In genomic region chr6:30615219-30615957, GRCh38 we compare ENCODE assay signal across 8 cellular contexts. TPM values are rescaled to one million over a fixed set of nuclear protein-coding genes. Genes with fewer than 3 reads are reported as not detected.
DNase-seq lines count a peak whose midpoint lies in the region; ATAC-seq and TF ChIP-seq lines count a peak whose summit lies in the region.

No MANE protein-coding gene starts in this region.

- no peak for TF ChIP-seq CTCF in fibroblast of pulmonary artery (IDR thresholded peaks at IDR 0.05; ENCODE audit: low read length, missing control alignments)
- no peak for TF ChIP-seq CTCF in neural cell (IDR thresholded peaks at IDR 0.05; ENCODE audit: poor library complexity, severe bottlenecking)

- H3K9ac ChIP-seq in neural cell (ENCODE audit: low read length): peak overlapping the region; percentile 99

- H3K79me2 ChIP-seq in neural cell (replicated peaks; ENCODE audit: insufficient read depth, low read length): peaks cover 58% of the 10 kb centered on the region

- no peak for ATAC-seq in HG03135 (IDR thresholded peaks at IDR 0.05; ENCODE audit: unreplicated experiment)

- H2AFZ ChIP-seq in neural cell (ENCODE audit: low read depth, low read length): no peak overlapping the region

- H3K27ac ChIP-seq in neural cell (ENCODE audit: low read length): peak overlapping the region; percentile 100

- no peaks in the 10 kb centered on the region for H3K9me3 ChIP-seq in neural cell (ENCODE audit: low read length)

- peaks cover 59% of the 10 kb centered on the region for H3K4me1 Mint-ChIP-seq in activated T-helper 1 cell treated with anti-CD3 and anti-CD28 coated beads, Interleukin-12 subunit alpha, Interleukin-12 subunit beta, Interleukin-2, Interleukin-4 antibody, amounts not matched to agents 30 ng/mL and 10 ng/mL and 1 ng/mL, durations not matched to agents 14 hours and 24 hours and 36 hours (ENCODE audit: low read depth)

- H3K4me2 ChIP-seq in neural cell (ENCODE audit: low read length): peak overlapping the region; percentile 81

- no peak for TF ChIP-seq EP300 in neural cell (conservative IDR thresholded peaks at IDR 0.05; ENCODE audit: poor library complexity, severe bottlenecking)

- no peaks in the 10 kb centered on the region for H4K20me1 ChIP-seq in neural cell (ENCODE audit: insufficient read depth)

- H3K27me3 ChIP-seq in H7 (ENCODE audit: control insufficient read depth, insufficient read depth, low read length) (no peaks in the 10 kb centered on the region), neural cell (ENCODE audit: insufficient read depth, low read depth, low read length) (no peaks in the 10 kb centered on the region)

- peaks cover 8% of the 10 kb centered on the region for H3F3A ChIP-seq in neural cell (ENCODE audit: insufficient read depth, low read length, poor library complexity, severe bottlenecking)

- peaks cover 6% of the 10 kb centered on the region for H3K27me3 Mint-ChIP-seq in activated T-helper 1 cell treated with anti-CD3 and anti-CD28 coated beads, Interleukin-12 subunit alpha, Interleukin-12 subunit beta, Interleukin-2, Interleukin-4 antibody, amounts not matched to agents 30 ng/mL and 10 ng/mL and 1 ng/mL, durations not matched to agents 14 hours and 24 hours and 36 hours (ENCODE audit: insufficient read depth)

- H3K9me2 ChIP-seq in neural cell (ENCODE audit: insufficient read depth, low read length): no peaks in the 10 kb centered on the region

- peak overlapping the region; percentile 91 for H3K4me3 Mint-ChIP-seq in activated T-helper 1 cell treated with anti-CD3 and anti-CD28 coated beads, Interleukin-12 subunit alpha, Interleukin-12 subunit beta, Interleukin-2, Interleukin-4 antibody, amounts not matched to agents 30 ng/mL and 10 ng/mL and 1 ng/mL, durations not matched to agents 14 hours and 24 hours and 36 hours

- DNase-seq in AML-193 (lab: John Stamatoyannopoulos, UW): peak; percentile 60 to 67
- DNase-seq in H7: peak; percentile 68
- DNase-seq in NCI-H524 (lab: John Stamatoyannopoulos, UW): peak; percentile 77
- peak; percentile 17 for DNase-seq in activated T-helper 1 cell treated with anti-CD3 and anti-CD28 coated beads, Interleukin-12 subunit alpha, Interleukin-12 subunit beta, Interleukin-2, Interleukin-4 antibody, amounts not matched to agents 30 ng/mL and 10 ng/mL and 1 ng/mL, durations not matched to agents 14 hours and 24 hours and 36 hours (ENCODE audit: low spot score)
- DNase-seq in fibroblast of pulmonary artery (ENCODE audit: low read depth): peak; percentile 94
- DNase-seq in AG20443 (ENCODE audit: low spot score): no peak

- H3K4me3 ChIP-seq in H7 (ENCODE audit: insufficient read depth, low read depth, low read length) (peak overlapping the region; percentile 57), fibroblast of pulmonary artery (replicated peaks; ENCODE audit: low read depth, low read length) (peak overlapping the region; percentile 90), neural cell (ENCODE audit: low read length) (peak overlapping the region; percentile 83)

- intact Hi-C loops in activated T-helper 1 cell treated with anti-CD3 and anti-CD28 coated beads, Interleukin-12 subunit alpha, Interleukin-12 subunit beta, Interleukin-2, Interleukin-4 antibody, amounts not matched to agents 30 ng/mL and 10 ng/mL and 1 ng/mL, durations not matched to agents 14 hours and 24 hours and 36 hours (cut with micrococcal nuclease): loop anchor here (5.0 to 10.0 kb wide), 6 partner anchors 122 to 1249 kb away; partner anchors contain the start of genes DDR1, HLA-B, NEU1 and POLR1H

- H3K9me3 Mint-ChIP-seq in activated T-helper 1 cell treated with anti-CD3 and anti-CD28 coated beads, Interleukin-12 subunit alpha, Interleukin-12 subunit beta, Interleukin-2, Interleukin-4 antibody, amounts not matched to agents 30 ng/mL and 10 ng/mL and 1 ng/mL, durations not matched to agents 14 hours and 24 hours and 36 hours: no peaks in the 10 kb centered on the region

- H3K36me3 ChIP-seq in H7 (replicated peaks; ENCODE audit: control insufficient read depth, insufficient read depth, low read length) (peaks cover 13% of the 10 kb centered on the region), neural cell (ENCODE audit: insufficient read depth, low read length) (peaks cover 9% of the 10 kb centered on the region)

- peaks cover 63% of the 10 kb centered on the region for H3K36me3 Mint-ChIP-seq in activated T-helper 1 cell treated with anti-CD3 and anti-CD28 coated beads, Interleukin-12 subunit alpha, Interleukin-12 subunit beta, Interleukin-2, Interleukin-4 antibody, amounts not matched to agents 30 ng/mL and 10 ng/mL and 1 ng/mL, durations not matched to agents 14 hours and 24 hours and 36 hours (ENCODE audit: low read depth)

- peak overlapping the region; percentile 98 for H3K27ac Mint-ChIP-seq in activated T-helper 1 cell treated with anti-CD3 and anti-CD28 coated beads, Interleukin-12 subunit alpha, Interleukin-12 subunit beta, Interleukin-2, Interleukin-4 antibody, amounts not matched to agents 30 ng/mL and 10 ng/mL and 1 ng/mL, durations not matched to agents 14 hours and 24 hours and 36 hours

- TF ChIP-seq RAD21 in neural cell (conservative IDR thresholded peaks at IDR 0.05): no peak

TF ChIP-seq in neural cell, 6 proteins besides CTCF, POLR2A, EP300 and RAD21:
- TF ChIP-seq, protein P1, sequence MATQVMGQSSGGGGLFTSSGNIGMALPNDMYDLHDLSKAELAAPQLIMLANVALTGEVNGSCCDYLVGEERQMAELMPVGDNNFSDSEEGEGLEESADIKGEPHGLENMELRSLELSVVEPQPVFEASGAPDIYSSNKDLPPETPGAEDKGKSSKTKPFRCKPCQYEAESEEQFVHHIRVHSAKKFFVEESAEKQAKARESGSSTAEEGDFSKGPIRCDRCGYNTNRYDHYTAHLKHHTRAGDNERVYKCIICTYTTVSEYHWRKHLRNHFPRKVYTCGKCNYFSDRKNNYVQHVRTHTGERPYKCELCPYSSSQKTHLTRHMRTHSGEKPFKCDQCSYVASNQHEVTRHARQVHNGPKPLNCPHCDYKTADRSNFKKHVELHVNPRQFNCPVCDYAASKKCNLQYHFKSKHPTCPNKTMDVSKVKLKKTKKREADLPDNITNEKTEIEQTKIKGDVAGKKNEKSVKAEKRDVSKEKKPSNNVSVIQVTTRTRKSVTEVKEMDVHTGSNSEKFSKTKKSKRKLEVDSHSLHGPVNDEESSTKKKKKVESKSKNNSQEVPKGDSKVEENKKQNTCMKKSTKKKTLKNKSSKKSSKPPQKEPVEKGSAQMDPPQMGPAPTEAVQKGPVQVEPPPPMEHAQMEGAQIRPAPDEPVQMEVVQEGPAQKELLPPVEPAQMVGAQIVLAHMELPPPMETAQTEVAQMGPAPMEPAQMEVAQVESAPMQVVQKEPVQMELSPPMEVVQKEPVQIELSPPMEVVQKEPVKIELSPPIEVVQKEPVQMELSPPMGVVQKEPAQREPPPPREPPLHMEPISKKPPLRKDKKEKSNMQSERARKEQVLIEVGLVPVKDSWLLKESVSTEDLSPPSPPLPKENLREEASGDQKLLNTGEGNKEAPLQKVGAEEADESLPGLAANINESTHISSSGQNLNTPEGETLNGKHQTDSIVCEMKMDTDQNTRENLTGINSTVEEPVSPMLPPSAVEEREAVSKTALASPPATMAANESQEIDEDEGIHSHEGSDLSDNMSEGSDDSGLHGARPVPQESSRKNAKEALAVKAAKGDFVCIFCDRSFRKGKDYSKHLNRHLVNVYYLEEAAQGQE (IDR thresholded peaks at IDR 0.05; ENCODE audit: borderline replicate concordance): peak; percentile 40
- TF ChIP-seq POLR2AphosphoS5 (IDR thresholded peaks at IDR 0.05): no peak
- peak; percentile 50 for TF ChIP-seq TAF1 (IDR thresholded peaks at IDR 0.05; ENCODE audit: low read depth)
TF ChIP-seq in neural cell: peak in this region for 2.

RNA-seq across cellular contexts. Expression of gene PPP1R10, which starts 1.7 kb away (rescaled TPM):
- 47.3 and 62.3 TPM in 2 replicates for total RNA-seq in H7 (2014; rRNA removed; shearing (Covaris generic))
- 124 and 126 TPM in 2 replicates for total RNA-seq in activated T-helper 1 cell treated with anti-CD3 and anti-CD28 coated beads, Interleukin-12 subunit alpha, Interleukin-12 subunit beta, Interleukin-2, Interleukin-4 antibody, amounts not matched to agents 30 ng/mL and 10 ng/mL and 1 ng/mL, durations not matched to agents 14 hours and 24 hours and 36 hours
- 13.7 and 18.8 TPM in 2 replicates for polyA plus RNA-seq in neural cell
- polyA minus RNA-seq in neural cell: 36.0 and 41.6 TPM in 2 replicates

RNA-seq across cellular contexts. Expression of gene MRPS18B, which starts 2.3 kb away (rescaled TPM):
- total RNA-seq in H7 (2014; rRNA removed; shearing (Covaris generic)): 112 and 121 TPM in 2 replicates
- 75.5 and 77.7 TPM in 2 replicates for total RNA-seq in activated T-helper 1 cell treated with anti-CD3 and anti-CD28 coated beads, Interleukin-12 subunit alpha, Interleukin-12 subunit beta, Interleukin-2, Interleukin-4 antibody, amounts not matched to agents 30 ng/mL and 10 ng/mL and 1 ng/mL, durations not matched to agents 14 hours and 24 hours and 36 hours
- 77.7 and 106 TPM in 2 replicates for polyA plus RNA-seq in neural cell
- 56.3 and 58.2 TPM in 2 replicates for polyA minus RNA-seq in neural cell

RNA-seq across cellular contexts. Expression of gene ATAT1, which starts 11.3 kb away (rescaled TPM):
- 11.7 and 13.1 TPM in 2 replicates for total RNA-seq in H7 (2014; rRNA removed; shearing (Covaris generic))
- 11.6 and 13.4 TPM in 2 replicates for total RNA-seq in activated T-helper 1 cell treated with anti-CD3 and anti-CD28 coated beads, Interleukin-12 subunit alpha, Interleukin-12 subunit beta, Interleukin-2, Interleukin-4 antibody, amounts not matched to agents 30 ng/mL and 10 ng/mL and 1 ng/mL, durations not matched to agents 14 hours and 24 hours and 36 hours
- 54.9 and 70.4 TPM in 2 replicates for polyA plus RNA-seq in neural cell
- 81.6 and 138 TPM in 2 replicates for polyA minus RNA-seq in neural cell

RNA-seq across cellular contexts. Expression of gene C6orf136, which starts 31.5 kb away (rescaled TPM):
- 15.4 and 16.9 TPM in 2 replicates for total RNA-seq in H7 (2014; rRNA removed; shearing (Covaris generic))
- 23.9 and 36.0 TPM in 2 replicates for total RNA-seq in activated T-helper 1 cell treated with anti-CD3 and anti-CD28 coated beads, Interleukin-12 subunit alpha, Interleukin-12 subunit beta, Interleukin-2, Interleukin-4 antibody, amounts not matched to agents 30 ng/mL and 10 ng/mL and 1 ng/mL, durations not matched to agents 14 hours and 24 hours and 36 hours
- 8.5 and 12.4 TPM in 2 replicates for polyA plus RNA-seq in neural cell
- 4.5 and 11.9 TPM in 2 replicates for polyA minus RNA-seq in neural cell

RNA-seq across cellular contexts. Expression of gene ABCF1, which starts 44.1 kb away (rescaled TPM):
- total RNA-seq in H7 (2014; rRNA removed; shearing (Covaris generic)): 52.1 and 55.7 TPM in 2 replicates
- total RNA-seq in activated T-helper 1 cell treated with anti-CD3 and anti-CD28 coated beads, Interleukin-12 subunit alpha, Interleukin-12 subunit beta, Interleukin-2, Interleukin-4 antibody, amounts not matched to agents 30 ng/mL and 10 ng/mL and 1 ng/mL, durations not matched to agents 14 hours and 24 hours and 36 hours: 115 and 120 TPM in 2 replicates
- 17.6 and 19.5 TPM in 2 replicates for polyA plus RNA-seq in neural cell
- polyA minus RNA-seq in neural cell: 32.6 and 37.5 TPM in 2 replicates
